20 cellular contexts compared by ENCODE assay signal in the genomic region with DNA sequence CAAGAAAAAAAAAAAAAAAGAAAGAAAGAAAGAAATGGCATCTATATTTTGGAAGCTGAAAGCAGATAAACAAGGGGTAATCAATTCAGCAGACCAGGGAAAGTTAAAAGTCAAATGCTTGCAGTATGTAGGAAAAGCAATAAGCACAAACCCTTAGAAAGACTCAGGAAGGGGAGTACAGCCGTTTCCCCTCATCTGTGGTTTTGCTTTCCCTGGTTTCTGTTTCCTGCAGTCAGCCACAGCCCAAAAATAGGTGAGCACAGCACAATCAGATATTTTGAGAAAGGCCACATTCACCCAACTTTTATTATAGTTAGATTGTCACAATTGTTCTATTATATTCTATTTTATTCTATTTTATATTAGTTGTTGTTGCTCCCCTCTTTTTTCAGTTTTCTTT. TPM values are rescaled to one million over a fixed set of nuclear protein-coding genes. Genes with fewer than 3 reads are reported as not detected.
"Had no signal": no experiment of that assay in that cellular context is flagged by ENCODE, and none has a peak within 500 bp of the region (broad histone marks: within the 10 kb centered on the region; RNA-seq: fewer than 3 reads in every experiment).

No MANE protein-coding gene starts in this region.

- H3K27ac ChIP-seq: colonic mucosa, heart left ventricle, left ventricle myocardium inferior, psoas muscle, spleen, transverse colon had no signal

- H3K4me1 Mint-ChIP-seq: nephron progenitor cell had no signal

- H3K9me3 Mint-ChIP-seq: activated T-cell treated with anti-CD3 and anti-CD28 coated beads, Interleukin-2, amount 50 U/mL, for 72 hours had no signal

- H3K27me3 ChIP-seq: colonic mucosa, heart left ventricle, spleen, transverse colon had no signal

- H3K27me3 Mint-ChIP-seq: stimulated activated memory B cell treated with anti-CD40 and anti-IgM and Interleukin-4, amounts not matched to agents 10 μg/mL and 1 μg/mL and 100 μg/mL, for 72 hours had no signal

- ATAC-seq: activated T-cell treated with anti-CD3 and anti-CD28 coated beads, Interleukin-2, amount 50 U/mL, for 72 hours; heart left ventricle; psoas muscle; sciatic nerve; stimulated activated memory B cell treated with anti-CD40 and anti-IgM and Interleukin-4, amounts not matched to agents 10 μg/mL and 1 μg/mL and 100 μg/mL, for 72 hours had no signal

- DNase-seq: activated CD4-positive, alpha-beta T cell treated with anti-CD3 and anti-CD28 coated beads, Interleukin-2, amount 50 U/mL, for 48 hours; activated CD4-positive, CD25-positive, alpha-beta regulatory T cell; activated T-cell treated with anti-CD3 and anti-CD28 coated beads, Interleukin-2, amount 50 U/mL, for 72 hours; colonic mucosa; effector CD4-positive, alpha-beta T cell; foreskin melanocyte; heart left ventricle; left ventricle myocardium inferior; mesendoderm; nephron progenitor cell; psoas muscle; spleen; stimulated activated CD4-positive, alpha-beta T cell treated with anti-CD3 and anti-CD28 coated beads, Interleukin-1b, Interleukin-23, amount 100 ng/mL, for 48 hours; SW 1271; T1000; transverse colon had no signal

- H3K27ac Mint-ChIP-seq: activated T-cell treated with anti-CD3 and anti-CD28 coated beads, Interleukin-2, amount 50 U/mL, for 72 hours; nephron progenitor cell; stimulated activated memory B cell treated with anti-CD40 and anti-IgM and Interleukin-4, amounts not matched to agents 10 μg/mL and 1 μg/mL and 100 μg/mL, for 72 hours had no signal

- H3K4me3 ChIP-seq: colonic mucosa, heart left ventricle, left ventricle myocardium inferior, psoas muscle, spleen, transverse colon had no signal

- H3K4me3 Mint-ChIP-seq: activated T-cell treated with anti-CD3 and anti-CD28 coated beads, Interleukin-2, amount 50 U/mL, for 72 hours; nephron progenitor cell; stimulated activated memory B cell treated with anti-CD40 and anti-IgM and Interleukin-4, amounts not matched to agents 10 μg/mL and 1 μg/mL and 100 μg/mL, for 72 hours had no signal

- H3K4me1 ChIP-seq: colonic mucosa, heart left ventricle, left ventricle myocardium inferior, psoas muscle, transverse colon had no signal

- H3K36me3 ChIP-seq: colonic mucosa, heart left ventricle, left ventricle myocardium inferior, spleen, transverse colon had no signal

- H3K9me3 ChIP-seq: colonic mucosa, transverse colon had no signal

RNA-seq across cellular contexts. Expression of a gene that starts 14.4 kb away (rescaled TPM):
- total RNA-seq: activated T-cell treated with anti-CD3 and anti-CD28 coated beads, Interleukin-2, amount 50 U/mL, for 72 hours; cardiac septum; endothelial cell of umbilical vein; left ventricle myocardium inferior; psoas muscle; sciatic nerve; transverse colon had no signal
